15 cellular contexts compared by ENCODE assay signal in genomic region chr3:157073810-157074209, GRCh38.
DNase-seq lines count a peak whose midpoint lies in the region; ATAC-seq and TF ChIP-seq lines count a peak whose summit lies in the region.
"Had no signal": no experiment of that assay in that cellular context is flagged by ENCODE, and none has a peak within 500 bp of the region (broad histone marks: within the 10 kb centered on the region; RNA-seq: fewer than 3 reads in every experiment).

No MANE protein-coding gene starts in this region.

- H3K36me3 Mint-ChIP-seq in progenitor cell of endocrine pancreas (ENCODE audit: insufficient read depth): no peaks in the 10 kb centered on the region
- no peaks in the 10 kb centered on the region for H3K36me3 Mint-ChIP-seq in activated CD8-positive, alpha-beta T cell treated with anti-CD3 and anti-CD28 coated beads for 36 hours (ENCODE audit: low read depth)
- H3K36me3 Mint-ChIP-seq: activated CD4-positive, alpha-beta memory T cell treated with anti-CD3 and anti-CD28 coated beads for 36 hours had no signal

- no peaks in the 10 kb centered on the region for H3K9me3 Mint-ChIP-seq in progenitor cell of endocrine pancreas (ENCODE audit: low read depth)
- no peaks in the 10 kb centered on the region for H3K9me3 Mint-ChIP-seq in activated CD8-positive, alpha-beta T cell treated with anti-CD3 and anti-CD28 coated beads for 36 hours
- H3K9me3 Mint-ChIP-seq: activated CD4-positive, alpha-beta memory T cell treated with anti-CD3 and anti-CD28 coated beads for 36 hours had no signal

- no peak overlapping the region for H3K4me3 Mint-ChIP-seq in progenitor cell of endocrine pancreas (ENCODE audit: low read depth)
- H3K4me3 Mint-ChIP-seq in activated CD8-positive, alpha-beta T cell treated with anti-CD3 and anti-CD28 coated beads for 36 hours: no peak overlapping the region
- H3K4me3 Mint-ChIP-seq: activated CD4-positive, alpha-beta memory T cell treated with anti-CD3 and anti-CD28 coated beads for 36 hours had no signal

- ATAC-seq in activated CD8-positive, alpha-beta T cell treated with anti-CD3 and anti-CD28 coated beads for 36 hours: no peak
- ATAC-seq: gastrocnemius medialis, left cardiac atrium had no signal

- CTCF ChIA-PET in activated CD8-positive, alpha-beta T cell treated with anti-CD3 and anti-CD28 coated beads for 36 hours (lab: Charles Lee): interaction anchor here (1.2 to 1.7 kb wide), 2 partner anchors 15 to 64 kb away, joined by 4 read pairs; no protein-coding TSS in a partner anchor

- H3K4me1 Mint-ChIP-seq in progenitor cell of endocrine pancreas (ENCODE audit: low read depth): no peaks in the 10 kb centered on the region
- peaks cover 12% of the 10 kb centered on the region for H3K4me1 Mint-ChIP-seq in activated CD8-positive, alpha-beta T cell treated with anti-CD3 and anti-CD28 coated beads for 36 hours (ENCODE audit: low read depth)

- H3K4me3 ChIP-seq in astrocyte of the cerebellum (ENCODE audit: low read depth, low read length): no peak overlapping the region
- H3K4me3 ChIP-seq: gastrocnemius medialis had no signal

- no peak overlapping the region for H3K27ac Mint-ChIP-seq in progenitor cell of endocrine pancreas
- H3K27ac Mint-ChIP-seq in activated CD8-positive, alpha-beta T cell treated with anti-CD3 and anti-CD28 coated beads for 36 hours: no peak overlapping the region
- H3K27ac Mint-ChIP-seq: activated CD4-positive, alpha-beta memory T cell treated with anti-CD3 and anti-CD28 coated beads for 36 hours had no signal

- intact Hi-C loops in posterior vena cava (cut with DNase I): no loop called here
- intact Hi-C loops in activated CD8-positive, alpha-beta T cell treated with anti-CD3 and anti-CD28 coated beads for 36 hours (cut with micrococcal nuclease): no loop called here

- in situ Hi-C loops in astrocyte of the cerebellum (cut with HindIII; ENCODE audit: low sequenced_read_pairs): no loop called here

- POLR2A ChIA-PET in activated CD8-positive, alpha-beta T cell treated with anti-CD3 and anti-CD28 coated beads for 36 hours (lab: Charles Lee): no interaction called here

- no peak for TF ChIP-seq CTCF in astrocyte of the cerebellum (IDR thresholded peaks at IDR 0.05; ENCODE audit: low read depth, low read length, missing control alignments)
- TF ChIP-seq CTCF in progenitor cell of endocrine pancreas (IDR thresholded peaks at IDR 0.05; ENCODE audit: unreplicated experiment): no peak
- TF ChIP-seq CTCF in activated CD8-positive, alpha-beta T cell treated with anti-CD3 and anti-CD28 coated beads for 36 hours (IDR thresholded peaks at IDR 0.05): no peak

- DNase-seq in AG08395 (ENCODE audit: low spot score) (peak; percentile 85), HCEC 1CT (peak; percentile 76), astrocyte of the cerebellum (ENCODE audit: low read depth) (peak; percentile 49), glomerular visceral epithelial cell (ENCODE audit: extremely low spot score) (peak; percentile 30), posterior vena cava (ENCODE audit: low spot score) (no peak), progenitor cell of endocrine pancreas (ENCODE audit: low spot score, unreplicated experiment) (no peak)
- no peak for DNase-seq in activated CD8-positive, alpha-beta T cell treated with anti-CD3 and anti-CD28 coated beads for 36 hours
- no peak for DNase-seq in activated naive CD4-positive, alpha-beta T cell treated with anti-CD3 and anti-CD28 coated beads, Interleukin-2, amount 50 U/mL, for 16 hours
- DNase-seq: activated CD4-positive, alpha-beta memory T cell treated with anti-CD3 and anti-CD28 coated beads for 36 hours; activated gamma-delta T cell treated with Interleukin-2 at 50 U/mL for 16 hours; AML-193; gastrocnemius medialis; KG1; left cardiac atrium; NCI-H1930 had no signal

- peaks cover 2% of the 10 kb centered on the region for H3K27me3 Mint-ChIP-seq in progenitor cell of endocrine pancreas
- no peaks in the 10 kb centered on the region for H3K27me3 Mint-ChIP-seq in activated CD8-positive, alpha-beta T cell treated with anti-CD3 and anti-CD28 coated beads for 36 hours
- H3K27me3 Mint-ChIP-seq: activated CD4-positive, alpha-beta memory T cell treated with anti-CD3 and anti-CD28 coated beads for 36 hours had no signal

Comparison
In these comparisons a context has a peak if more than half of its experiments do, and no peak if none do; other contexts are left out.
1. DNase-seq: peak in AG08395 (single experiment), HCEC 1CT (single experiment), astrocyte of the cerebellum (single experiment) and glomerular visceral epithelial cell (single experiment); none in posterior vena cava (single experiment), progenitor cell of endocrine pancreas (single experiment), activated CD8-positive, alpha-beta T cell treated with anti-CD3 and anti-CD28 coated beads for 36 hours (single experiment) and activated naive CD4-positive, alpha-beta T cell treated with anti-CD3 and anti-CD28 coated beads, Interleukin-2, amount 50 U/mL, for 16 hours (single experiment).